In genomic region chr15:98866503-98866902, GRCh38 we compare ENCODE assay signal across 8 cellular contexts.
DNase-seq lines count a peak whose midpoint lies in the region; ATAC-seq and TF ChIP-seq lines count a peak whose summit lies in the region.

No MANE protein-coding gene starts in this region.

- H3K4me3 ChIP-seq in HFF-Myc (replicated peaks; ENCODE audit: low read depth, low read length) (peak overlapping the region; percentile 44), adipocyte (ENCODE audit: low read length) (peak overlapping the region; percentile 88)

- no peaks in the 10 kb centered on the region for H3K9me3 Mint-ChIP-seq in type B pancreatic cell

- peaks cover 8% of the 10 kb centered on the region for H3K36me3 Mint-ChIP-seq in type B pancreatic cell

- H3K9ac ChIP-seq in adipocyte (ENCODE audit: low read length), result peak overlapping the region; percentile 88

- no peaks in the 10 kb centered on the region for H3K27me3 ChIP-seq in adipocyte (replicated peaks; ENCODE audit: control insufficient read depth, insufficient read depth, low read length)

- no peaks in the 10 kb centered on the region for H3K27me3 Mint-ChIP-seq in type B pancreatic cell

- H3K36me3 ChIP-seq in adipocyte (ENCODE audit: control insufficient read depth, insufficient read depth, low read length, severe bottlenecking), result no peaks in the 10 kb centered on the region

- peak overlapping the region; percentile 85 for H3K27ac Mint-ChIP-seq in type B pancreatic cell

- DNase-seq in AG08396 (ENCODE audit: low spot score) (peak; percentile 69), HFF-Myc (ENCODE audit: extremely low read depth, low read depth) (no peak), adipocyte (ENCODE audit: low read depth) (peak; percentile 56), left lobe of liver (ENCODE audit: low spot score) (no peak), type B pancreatic cell (ENCODE audit: extremely low spot score, unreplicated experiment) (no peak)

- H3K9me3 ChIP-seq in adipocyte (ENCODE audit: control insufficient read depth, low read length), result no peaks in the 10 kb centered on the region

- H3K4me1 Mint-ChIP-seq in type B pancreatic cell (ENCODE audit: unreplicated experiment), result peaks cover 40% of the 10 kb centered on the region

- peaks cover 8% of the 10 kb centered on the region for H3K4me1 ChIP-seq in adipocyte (ENCODE audit: control insufficient read depth, insufficient read depth, low read length)

- peak overlapping the region; percentile 79 for H3K4me3 Mint-ChIP-seq in type B pancreatic cell

- TF ChIP-seq CTCF in HFF-Myc (IDR thresholded peaks at IDR 0.05; ENCODE audit: low read depth, low read length, missing control alignments), result no peak
- TF ChIP-seq CTCF in type B pancreatic cell (conservative IDR thresholded peaks at IDR 0.05), result no peak

- ATAC-seq in left lobe of liver, result peak; percentile 31
- ATAC-seq in HG03175 (IDR thresholded peaks at IDR 0.05; ENCODE audit: unreplicated experiment), result no peak
- no peak for ATAC-seq in GM18498 (IDR thresholded peaks at IDR 0.05; ENCODE audit: unreplicated experiment)
- no peak for ATAC-seq in HG03460 (IDR thresholded peaks at IDR 0.05; ENCODE audit: unreplicated experiment)

Comparison
In these comparisons a context has a peak if more than half of its experiments do, and no peak if none do; other contexts are left out.
1. DNase-seq: peak in AG08396 (single experiment) and adipocyte (single experiment); none in HFF-Myc (single experiment), left lobe of liver (single experiment) and type B pancreatic cell (single experiment).